ENCODE assay signal across 26 cellular contexts in the genomic region with DNA sequence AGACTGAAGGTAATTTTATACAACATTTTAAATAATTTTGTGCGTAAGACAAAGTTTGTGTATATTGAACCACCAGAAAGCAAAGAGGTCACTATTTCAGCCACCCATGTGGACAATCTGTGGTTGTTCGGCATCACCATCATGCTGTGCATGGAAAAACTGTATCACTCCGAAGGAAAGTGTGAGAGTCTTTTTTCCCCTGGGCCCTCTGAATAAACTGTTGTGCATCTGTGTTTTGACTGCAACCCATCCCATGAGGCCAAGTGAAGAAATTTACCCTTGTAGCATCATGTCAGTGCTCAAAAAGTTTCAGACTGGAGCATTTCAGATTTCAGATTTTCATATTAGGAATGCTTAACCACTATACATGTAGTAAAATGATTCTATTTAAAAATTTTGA.
"Had no signal": no experiment of that assay in that cellular context is flagged by ENCODE, and none has a peak within 500 bp of the region (broad histone marks: within the 10 kb centered on the region; RNA-seq: fewer than 3 reads in every experiment).

No MANE protein-coding gene starts in this region.

- H3K27ac ChIP-seq: stomach, suprapubic skin, testis, thoracic aorta, thyroid gland, tibial artery, tibial nerve, transverse colon, upper lobe of left lung, upper lobe of right lung, uterus, vagina had no signal

- H3K4me3 ChIP-seq: stomach, suprapubic skin, testis, thoracic aorta, thyroid gland, tibial artery, tibial nerve, transverse colon, upper lobe of left lung, upper lobe of right lung, uterus, vagina had no signal

- ATAC-seq: stimulated activated effector memory CD8-positive, alpha-beta T cell treated with anti-CD3 and anti-CD28 coated beads, Interleukin-12 subunit alpha, Interleukin-12 subunit beta, amount 100 ng/mL, for 72 hours; stimulated activated memory B cell treated with anti-CD40 and anti-IgM and Interleukin-4, amounts not matched to agents 10 μg/mL and 1 μg/mL and 100 μg/mL, for 72 hours; stimulated activated naive B cell treated with anti-CD40 and anti-IgM and Interleukin-4, amounts not matched to agents 10 μg/mL and 1 μg/mL and 100 μg/mL, for 72 hours; stimulated activated naive CD8-positive, alpha-beta T cell treated with anti-CD3 and anti-CD28 coated beads, Interleukin-15, amount 100 ng/mL, for 72 hours; stimulated activated naive CD8-positive, alpha-beta T cell treated with anti-CD3 and anti-CD28 coated beads, Interleukin-15, Interleukin-2, amounts not matched to agents 100 U/mL and 50 U/mL, for 24 hours; upper lobe of right lung had no signal

- H3K27me3 ChIP-seq: stomach, suprapubic skin, testis, thyroid gland, tibial artery, tibial nerve, transverse colon, upper lobe of left lung, upper lobe of right lung, uterus, vagina had no signal

- H3K4me1 ChIP-seq: suprapubic skin, testis, thyroid gland, tibial artery, tibial nerve, transverse colon, upper lobe of left lung, upper lobe of right lung, uterus, vagina had no signal

- DNase-seq: stimulated activated CD4-positive, alpha-beta T cell treated with anti-CD3 and anti-CD28 coated beads, Interleukin-2, amount 100 ng/mL, for 48 hours; stimulated activated CD4-positive, alpha-beta T cell treated with anti-CD3 and anti-CD28 coated beads, Interleukin-4, amount 100 ng/mL, for 1 hour; stimulated activated CD4-positive, alpha-beta T cell treated with anti-CD3 and anti-CD28 coated beads, Interleukin-4, amount 100 ng/mL, for 24 hours; stimulated activated CD4-positive, alpha-beta T cell treated with anti-CD3 and anti-CD28 coated beads, Interleukin-4, amount 100 ng/mL, for 4 hours; stimulated activated CD8-positive, alpha-beta memory T cell treated with anti-CD3 and anti-CD28 coated beads, Interleukin-4, amount 100 ng/mL, for 48 hours; stimulated activated naive B cell treated with anti-CD40 and anti-IgM and Interleukin-4, amounts not matched to agents 10 μg/mL and 1 μg/mL and 100 μg/mL, for 72 hours; stimulated activated naive CD4-positive, alpha-beta T cell; stimulated activated naive CD4-positive, alpha-beta T cell treated with Interleukin-2 at 50 U/mL for 16 hours; stimulated activated naive CD8-positive, alpha-beta T cell treated with anti-CD3 and anti-CD28 coated beads, Interleukin-15, amount 100 ng/mL, for 72 hours; stimulated activated naive CD8-positive, alpha-beta T cell treated with anti-CD3 and anti-CD28 coated beads, Interleukin-15, Interleukin-2, amounts not matched to agents 100 U/mL and 50 U/mL, for 24 hours; stomach; substantia nigra; testis; thyroid gland; tibial artery; transverse colon; trophoblast cell; upper lobe of left lung; upper lobe of right lung; uterus had no signal

- H3K9me3 ChIP-seq: stomach, suprapubic skin, testis, thoracic aorta, thyroid gland, tibial artery, transverse colon, upper lobe of left lung, upper lobe of right lung, uterus, vagina had no signal

- H3K36me3 ChIP-seq: stomach, suprapubic skin, thoracic aorta, thyroid gland, tibial artery, transverse colon, upper lobe of left lung, upper lobe of right lung, uterus, vagina had no signal
